Comparison of ENCODE assay signal across 23 cellular contexts in genomic region chr6:78390066-78390465, GRCh38.
"Had no signal": no experiment of that assay in that cellular context is flagged by ENCODE, and none has a peak within 500 bp of the region (broad histone marks: within the 10 kb centered on the region; RNA-seq: fewer than 3 reads in every experiment).

No MANE protein-coding gene starts in this region.

- H3K36me3 ChIP-seq: Peyer's patch, SJSA1 had no signal

- H3K9me3 ChIP-seq: Peyer's patch had no signal

- DNase-seq: activated CD4-positive, alpha-beta T cell treated with anti-CD3 and anti-CD28 coated beads for 48 hours; activated CD4-positive, alpha-beta T cell treated with anti-CD3 and anti-CD28 coated beads, Interleukin-2, amount 50 U/mL, for 4 hours; activated CD8-positive, alpha-beta memory T cell treated with anti-CD3 and anti-CD28 coated beads, Interleukin-2, amount 50 U/mL, for 48 hours; activated CD8-positive, alpha-beta T cell treated with anti-CD3 and anti-CD28 coated beads, Interleukin-2, amount 10 ng/mL, durations not matched to agents 7 days and 5 days; activated naive CD4-positive, alpha-beta T cell treated with anti-CD3 and anti-CD28 coated beads, Interleukin-2, amount 50 U/mL, for 16 hours; activated naive CD8-positive, alpha-beta T cell treated with anti-CD3 and anti-CD28 coated beads, Interleukin-2, amount 10 ng/mL, durations not matched to agents 7 days and 5 days; activated T-cell treated with anti-CD3 and anti-CD28 coated beads, Interleukin-2, amount 50 U/mL, for 1 hour; aorta; central memory CD4-positive, alpha-beta T cell; Karpas-422; NCI-H1105; NCI-H1436; NCI-H1694 treated with DMSO at 0.1 percent for 48 hours; NCI-H2029 treated with DMSO at 0.1 percent for 48 hours; NCI-H510A treated with DMSO at 0.1 percent for 48 hours; NCI-H69; NK-92 treated with Interleukin-12 subunit alpha and Interleukin-12 subunit beta, amount 100 ng/mL, for 24 hours; OCI-M1; Peyer's patch; SHP77 had no signal

- H3K27me3 ChIP-seq: Peyer's patch, SJSA1 had no signal

- H3K4me1 ChIP-seq: Peyer's patch, SJSA1 had no signal

- H3K27ac ChIP-seq: Peyer's patch, SJSA1 had no signal

- H3K4me3 ChIP-seq: K562, Peyer's patch, SJSA1 had no signal

- ATAC-seq: activated CD4-positive, CD25-positive, alpha-beta regulatory T cell treated with anti-CD3 and anti-CD28 coated beads, Interleukin-2, amount 50 U/mL, for 24 hours; activated CD8-positive, alpha-beta T cell treated with anti-CD3 and anti-CD28 coated beads, Interleukin-2, amount 10 ng/mL, durations not matched to agents 7 days and 5 days; K562 had no signal
